ENCODE assay signal across 1 cellular context in the genomic region with DNA sequence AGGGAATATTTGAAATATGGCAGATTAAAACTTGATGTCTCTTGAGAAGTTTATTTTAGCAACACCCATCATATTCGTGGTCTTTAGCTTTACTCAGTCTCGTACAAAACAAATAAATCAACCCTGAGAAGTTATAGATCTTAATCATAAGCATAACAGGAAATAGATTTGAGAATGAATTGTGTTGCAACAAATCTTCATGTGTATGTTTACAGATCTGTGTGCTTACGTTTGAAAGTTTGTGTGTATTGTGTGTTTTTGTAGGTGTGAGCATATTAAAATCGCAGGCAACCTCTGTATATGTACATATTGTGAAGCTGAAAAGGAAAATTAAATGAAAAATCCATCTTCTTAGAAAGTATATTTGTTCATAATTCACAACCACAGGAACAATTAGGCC.
TF ChIP-seq lines count a peak whose summit lies in the region.

No MANE protein-coding gene starts in this region.

TF ChIP-seq in endothelial cell of umbilical vein, 7 proteins besides CTCF, POLR2A, EP300 and RAD21:
- TF ChIP-seq GATA2 (IDR thresholded peaks at IDR 0.05; ENCODE audit: insufficient read depth, insufficient read length, low read depth, low read length): no peak
- no peak for TF ChIP-seq FOS (IDR thresholded peaks at IDR 0.05; ENCODE audit: borderline replicate concordance, insufficient read depth, low read length)
- TF ChIP-seq MYC (IDR thresholded peaks at IDR 0.05; ENCODE audit: low read depth, low read length): no peak
- TF ChIP-seq, protein P1, sequence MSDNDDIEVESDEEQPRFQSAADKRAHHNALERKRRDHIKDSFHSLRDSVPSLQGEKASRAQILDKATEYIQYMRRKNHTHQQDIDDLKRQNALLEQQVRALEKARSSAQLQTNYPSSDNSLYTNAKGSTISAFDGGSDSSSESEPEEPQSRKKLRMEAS (IDR thresholded peaks at IDR 0.05; ENCODE audit: insufficient read depth, insufficient read length): no peak
- no peak for TF ChIP-seq POLR2AphosphoS5 (IDR thresholded peaks at IDR 0.05; ENCODE audit: insufficient read depth, low read depth, low read length)
- no peak for TF ChIP-seq JUN (IDR thresholded peaks at IDR 0.05; ENCODE audit: borderline replicate concordance, insufficient read depth, insufficient read length, low read depth)
- TF ChIP-seq EZH2 (IDR thresholded peaks at IDR 0.05; ENCODE audit: borderline replicate concordance, low read depth, low read length, severe bottlenecking): no peak
TF ChIP-seq in endothelial cell of umbilical vein: peak in this region for 0.
